Comparison of ENCODE assay signal across 14 cellular contexts in the genomic region with DNA sequence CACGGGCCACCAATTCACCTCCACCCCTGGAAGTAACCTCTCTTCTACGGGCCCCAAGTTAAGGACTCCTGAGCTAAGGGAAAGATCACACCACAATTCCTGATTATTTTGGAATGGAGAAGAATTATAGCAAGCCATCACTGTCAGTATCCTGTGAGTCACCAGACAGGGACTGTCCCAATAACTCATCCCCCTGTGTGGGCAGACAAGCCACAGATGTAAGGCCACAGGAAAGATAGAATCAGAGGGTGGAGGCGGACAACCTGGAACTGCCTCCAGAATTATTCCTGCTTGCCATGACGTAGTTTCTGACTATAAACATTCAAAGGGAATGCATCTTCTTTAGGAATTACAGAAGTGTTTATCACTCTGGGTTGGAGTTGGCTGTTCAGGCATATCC. TPM values are rescaled to one million over a fixed set of nuclear protein-coding genes. Genes with fewer than 3 reads are reported as not detected.
DNase-seq lines count a peak whose midpoint lies in the region; ATAC-seq and TF ChIP-seq lines count a peak whose summit lies in the region.
"Had no signal": no experiment of that assay in that cellular context is flagged by ENCODE, and none has a peak within 500 bp of the region (broad histone marks: within the 10 kb centered on the region; RNA-seq: fewer than 3 reads in every experiment).

No MANE protein-coding gene starts in this region.

- H3K4me1 ChIP-seq in RWPE2 (ENCODE audit: insufficient read depth, poor library complexity, severe bottlenecking) = no peaks in the 10 kb centered on the region

- H3K4me3 ChIP-seq in RWPE2 (ENCODE audit: severe bottlenecking) (no peak overlapping the region), fibroblast of mammary gland (ENCODE audit: control insufficient read depth, low read depth, low read length) (no peak overlapping the region)
- H3K4me3 ChIP-seq: gastroesophageal sphincter, thyroid gland had no signal

- DNase-seq in activated naive CD4-positive, alpha-beta T cell treated with anti-CD3 and anti-CD28 coated beads, Interleukin-2, amount 50 U/mL, for 72 hours (ENCODE audit: low spot score in 2 of 2) = no peak
- no peak for DNase-seq in activated naive CD4-positive, alpha-beta T cell treated with anti-CD3 and anti-CD28 coated beads, Interleukin-2, amount 10 ng/mL, durations not matched to agents 7 days and 5 days
- DNase-seq in RWPE2 (ENCODE audit: low spot score) = no peak
- peak; percentile 89 for DNase-seq in fibroblast of mammary gland (ENCODE audit: low read depth)
- DNase-seq in stimulated activated naive CD8-positive, alpha-beta T cell treated with anti-CD3 and anti-CD28 coated beads, Interleukin-15, amount 100 ng/mL, for 72 hours = peak in 1 of 2 donors; percentile 29
- DNase-seq in NCI-H2196 treated with DMSO at 0.1 percent for 48 hours (lab: John Stamatoyannopoulos, UW; ENCODE audit: unreplicated experiment) = no peak
- DNase-seq: activated gamma-delta T cell treated with Interleukin-2 at 50 U/mL for 16 hours, endodermal cell, nucleus accumbens, thyroid gland had no signal

- no peaks in the 10 kb centered on the region for H3K27me3 ChIP-seq in RWPE2 (ENCODE audit: insufficient read depth, poor library complexity, severe bottlenecking)
- H3K27me3 ChIP-seq: thyroid gland had no signal

- CTCF ChIA-PET in activated naive CD4-positive, alpha-beta T cell treated with anti-CD3 and anti-CD28 coated beads, Interleukin-2, amount 10 ng/mL, durations not matched to agents 7 days and 5 days (lab: Charles Lee) = no interaction called here

- H3K9me3 ChIP-seq in RWPE2 (ENCODE audit: severe bottlenecking) = no peaks in the 10 kb centered on the region
- H3K9me3 ChIP-seq: gastroesophageal sphincter, thyroid gland had no signal

- no peaks in the 10 kb centered on the region for H3K9me3 Mint-ChIP-seq in activated naive CD4-positive, alpha-beta T cell treated with anti-CD3 and anti-CD28 coated beads, Interleukin-2, amount 50 U/mL, for 72 hours
- no peaks in the 10 kb centered on the region for H3K9me3 Mint-ChIP-seq in activated naive CD4-positive, alpha-beta T cell treated with anti-CD3 and anti-CD28 coated beads, Interleukin-2, amount 10 ng/mL, durations not matched to agents 7 days and 5 days
- H3K9me3 Mint-ChIP-seq in stimulated activated naive CD8-positive, alpha-beta T cell treated with anti-CD3 and anti-CD28 coated beads, Interleukin-15, amount 100 ng/mL, for 72 hours = no peaks in the 10 kb centered on the region

- H3K27ac Mint-ChIP-seq in activated naive CD4-positive, alpha-beta T cell treated with anti-CD3 and anti-CD28 coated beads, Interleukin-2, amount 50 U/mL, for 72 hours = no peak overlapping the region
- H3K27ac Mint-ChIP-seq in activated naive CD4-positive, alpha-beta T cell treated with anti-CD3 and anti-CD28 coated beads, Interleukin-2, amount 10 ng/mL, durations not matched to agents 7 days and 5 days = no peak overlapping the region
- no peak overlapping the region for H3K27ac Mint-ChIP-seq in stimulated activated naive CD8-positive, alpha-beta T cell treated with anti-CD3 and anti-CD28 coated beads, Interleukin-15, amount 100 ng/mL, for 72 hours
- H3K27ac Mint-ChIP-seq: B cell, endodermal cell had no signal

- H3K36me3 Mint-ChIP-seq in activated naive CD4-positive, alpha-beta T cell treated with anti-CD3 and anti-CD28 coated beads, Interleukin-2, amount 50 U/mL, for 72 hours = no peaks in the 10 kb centered on the region
- H3K36me3 Mint-ChIP-seq in activated naive CD4-positive, alpha-beta T cell treated with anti-CD3 and anti-CD28 coated beads, Interleukin-2, amount 10 ng/mL, durations not matched to agents 7 days and 5 days = no peaks in the 10 kb centered on the region

- H3K27ac ChIP-seq in RWPE2 (ENCODE audit: poor library complexity, severe bottlenecking) = no peak overlapping the region
- H3K27ac ChIP-seq: gastroesophageal sphincter, thyroid gland had no signal

- no peaks in the 10 kb centered on the region for H3K36me3 ChIP-seq in RWPE2 (ENCODE audit: low read depth)
- H3K36me3 ChIP-seq: gastroesophageal sphincter, thyroid gland had no signal

- no peak for TF ChIP-seq CTCF in RWPE2 (IDR thresholded peaks at IDR 0.05; ENCODE audit: poor library complexity, severe bottlenecking)
- TF ChIP-seq CTCF in fibroblast of mammary gland (conservative IDR thresholded peaks at IDR 0.05; ENCODE audit: control insufficient read depth, insufficient read depth, low read depth, low read length) = no peak

- H3K4me1 Mint-ChIP-seq in activated naive CD4-positive, alpha-beta T cell treated with anti-CD3 and anti-CD28 coated beads, Interleukin-2, amount 10 ng/mL, durations not matched to agents 7 days and 5 days = peaks cover under 1% of the 10 kb centered on the region
- peaks cover 12% of the 10 kb centered on the region for H3K4me1 Mint-ChIP-seq in stimulated activated naive CD8-positive, alpha-beta T cell treated with anti-CD3 and anti-CD28 coated beads, Interleukin-15, amount 100 ng/mL, for 72 hours

- H3K4me3 Mint-ChIP-seq in activated naive CD4-positive, alpha-beta T cell treated with anti-CD3 and anti-CD28 coated beads, Interleukin-2, amount 10 ng/mL, durations not matched to agents 7 days and 5 days = no peak overlapping the region
- H3K4me3 Mint-ChIP-seq in stimulated activated naive CD8-positive, alpha-beta T cell treated with anti-CD3 and anti-CD28 coated beads, Interleukin-15, amount 100 ng/mL, for 72 hours = no peak overlapping the region
- H3K4me3 Mint-ChIP-seq: B cell, endodermal cell had no signal

- ATAC-seq in activated naive CD4-positive, alpha-beta T cell treated with anti-CD3 and anti-CD28 coated beads, Interleukin-2, amount 50 U/mL, for 72 hours = peak; percentile 85 to 98
- ATAC-seq in RWPE2 (ENCODE audit: low read depth) (peak; percentile 52; the same call in 1 of the 3 replicates), HG03460 (IDR thresholded peaks at IDR 0.05; ENCODE audit: unreplicated experiment) (no peak), HG03457 (IDR thresholded peaks at IDR 0.05; ENCODE audit: unreplicated experiment) (no peak)
- ATAC-seq in stimulated activated naive CD8-positive, alpha-beta T cell treated with anti-CD3 and anti-CD28 coated beads, Interleukin-15, amount 100 ng/mL, for 72 hours = peak; percentile 90
- ATAC-seq: gastroesophageal sphincter had no signal

- H3K27me3 Mint-ChIP-seq in activated naive CD4-positive, alpha-beta T cell treated with anti-CD3 and anti-CD28 coated beads, Interleukin-2, amount 10 ng/mL, durations not matched to agents 7 days and 5 days = peaks cover 12% of the 10 kb centered on the region
- peaks cover 46% of the 10 kb centered on the region for H3K27me3 Mint-ChIP-seq in stimulated activated naive CD8-positive, alpha-beta T cell treated with anti-CD3 and anti-CD28 coated beads, Interleukin-15, amount 100 ng/mL, for 72 hours

RNA-seq across cellular contexts. Expression of a gene that starts 5.8 kb away (rescaled TPM):
- total RNA-seq in activated naive CD4-positive, alpha-beta T cell treated with anti-CD3 and anti-CD28 coated beads, Interleukin-2, amount 50 U/mL, for 72 hours = 10 to 100 TPM; 12.4 to 13.6 TPM

RNA-seq across cellular contexts. Expression of a gene that starts 45.2 kb away (rescaled TPM):
- total RNA-seq in activated naive CD4-positive, alpha-beta T cell treated with anti-CD3 and anti-CD28 coated beads, Interleukin-2, amount 50 U/mL, for 72 hours = not detected
- total RNA-seq: B cell had no signal

Comparison
In these comparisons a context has a peak if more than half of its experiments do, and no peak if none do; other contexts are left out.
1. ATAC-seq: peak in activated naive CD4-positive, alpha-beta T cell treated with anti-CD3 and anti-CD28 coated beads, Interleukin-2, amount 50 U/mL, for 72 hours (2 of 2), RWPE2 (single experiment) and stimulated activated naive CD8-positive, alpha-beta T cell treated with anti-CD3 and anti-CD28 coated beads, Interleukin-15, amount 100 ng/mL, for 72 hours (single experiment); none in HG03460 (single experiment) and HG03457 (single experiment).